Comparison of ENCODE assay signal across 12 cellular contexts in genomic region chr3:8505621-8506020, GRCh38. TPM values are rescaled to one million over a fixed set of nuclear protein-coding genes. Genes with fewer than 3 reads are reported as not detected.
DNase-seq lines count a peak whose midpoint lies in the region; ATAC-seq and TF ChIP-seq lines count a peak whose summit lies in the region.
"Had no signal": no experiment of that assay in that cellular context is flagged by ENCODE, and none has a peak within 500 bp of the region (broad histone marks: within the 10 kb centered on the region; RNA-seq: fewer than 3 reads in every experiment).

No MANE protein-coding gene starts in this region.

- intact Hi-C loops in sciatic nerve (cut with DNase I), result no loop called here

- H3K36me3 ChIP-seq in adipocyte (ENCODE audit: control insufficient read depth, insufficient read depth, low read length, severe bottlenecking), result peaks cover 55% of the 10 kb centered on the region

- H3K9me3 ChIP-seq in adipocyte (ENCODE audit: control insufficient read depth, low read length), result no peaks in the 10 kb centered on the region

- DNase-seq in NCI-H748 (lab: John Stamatoyannopoulos, UW; ENCODE audit: unreplicated experiment) (peak; percentile 20), NCI-H748 treated with DMSO at 0.1 percent for 48 hours (lab: John Stamatoyannopoulos, UW) (no peak), adipocyte (ENCODE audit: low read depth) (no peak), lung microvascular endothelial cell (ENCODE audit: low read depth in 2 of 2) (peak; percentile 44 to 81), type B pancreatic cell (ENCODE audit: extremely low spot score, unreplicated experiment) (no peak), sciatic nerve (ENCODE audit: low spot score) (no peak)
- DNase-seq in activated T-cell treated with anti-CD3 and anti-CD28 coated beads, Interleukin-2, amount 50 U/mL, for 72 hours, result no peak
- DNase-seq: activated CD4-positive, alpha-beta T cell treated with anti-CD3 and anti-CD28 coated beads, Interleukin-2, amount 50 U/mL, for 1 hour; AML-193; NCI-H1694 had no signal

- H3K9ac ChIP-seq in adipocyte (ENCODE audit: low read length), result peak overlapping the region; percentile 93

- H3K27ac Mint-ChIP-seq in type B pancreatic cell, result peak overlapping the region; percentile 21
- H3K27ac Mint-ChIP-seq in activated T-cell treated with anti-CD3 and anti-CD28 coated beads, Interleukin-2, amount 50 U/mL, for 72 hours, result no peak overlapping the region
- H3K27ac Mint-ChIP-seq: activated naive CD4-positive, alpha-beta T cell treated with anti-CD3 and anti-CD28 coated beads, Interleukin-2, amount 50 U/mL, for 72 hours had no signal

- H3K9me3 Mint-ChIP-seq in type B pancreatic cell, result peaks cover 6% of the 10 kb centered on the region
- peaks cover 0 to 2% of the 10 kb centered on the region in 2 donors for H3K9me3 Mint-ChIP-seq in activated T-cell treated with anti-CD3 and anti-CD28 coated beads, Interleukin-2, amount 50 U/mL, for 72 hours
- H3K9me3 Mint-ChIP-seq: activated naive CD4-positive, alpha-beta T cell treated with anti-CD3 and anti-CD28 coated beads, Interleukin-2, amount 50 U/mL, for 72 hours had no signal

- no peaks in the 10 kb centered on the region for H3K27me3 ChIP-seq in adipocyte (replicated peaks; ENCODE audit: control insufficient read depth, insufficient read depth, low read length)

- peaks cover 61% of the 10 kb centered on the region for H3K4me1 Mint-ChIP-seq in type B pancreatic cell (ENCODE audit: unreplicated experiment)
- peaks cover 17% of the 10 kb centered on the region for H3K4me1 Mint-ChIP-seq in activated T-cell treated with anti-CD3 and anti-CD28 coated beads, Interleukin-2, amount 50 U/mL, for 72 hours (ENCODE audit: low read depth)

- peak overlapping the region; percentile 84 for H3K4me3 ChIP-seq in adipocyte (ENCODE audit: low read length)

- H3K36me3 Mint-ChIP-seq in type B pancreatic cell, result peaks cover 13% of the 10 kb centered on the region
- no peaks in the 10 kb centered on the region for H3K36me3 Mint-ChIP-seq in activated T-cell treated with anti-CD3 and anti-CD28 coated beads, Interleukin-2, amount 50 U/mL, for 72 hours (ENCODE audit: insufficient read depth in 2 of 2)

- no peak overlapping the region for H3K4me3 Mint-ChIP-seq in type B pancreatic cell
- H3K4me3 Mint-ChIP-seq in activated T-cell treated with anti-CD3 and anti-CD28 coated beads, Interleukin-2, amount 50 U/mL, for 72 hours, result no peak overlapping the region

- H3K4me1 ChIP-seq in adipocyte (ENCODE audit: control insufficient read depth, insufficient read depth, low read length), result peaks cover 77% of the 10 kb centered on the region

- no peaks in the 10 kb centered on the region for H3K27me3 Mint-ChIP-seq in type B pancreatic cell
- peaks cover 20% of the 10 kb centered on the region for H3K27me3 Mint-ChIP-seq in activated T-cell treated with anti-CD3 and anti-CD28 coated beads, Interleukin-2, amount 50 U/mL, for 72 hours (ENCODE audit: low read depth)

- TF ChIP-seq CTCF in type B pancreatic cell (conservative IDR thresholded peaks at IDR 0.05), result no peak

- ATAC-seq in activated T-cell treated with anti-CD3 and anti-CD28 coated beads, Interleukin-2, amount 50 U/mL, for 72 hours (replicated peaks in 1 of 2), result no peak
- no peak for ATAC-seq in HG02885 (IDR thresholded peaks at IDR 0.05; ENCODE audit: poor library complexity, unreplicated experiment)
- ATAC-seq in sciatic nerve, result no peak
- ATAC-seq: activated naive CD4-positive, alpha-beta T cell treated with anti-CD3 and anti-CD28 coated beads, Interleukin-2, amount 50 U/mL, for 72 hours had no signal

RNA-seq across cellular contexts. Expression of gene LMCD1, which starts 4.0 kb away (rescaled TPM):
- total RNA-seq in lung microvascular endothelial cell (10.7 and 19.8 TPM in 2 replicates), type B pancreatic cell (ENCODE audit: low replicate concordance) (12.8 and 33.1 TPM in 2 replicates), sciatic nerve (68.7 TPM)
- 1 to 10 TPM; 2.2 to 2.9 TPM for total RNA-seq in activated T-cell treated with anti-CD3 and anti-CD28 coated beads, Interleukin-2, amount 50 U/mL, for 72 hours

Comparison
In these comparisons a context has a peak if more than half of its experiments do, and no peak if none do; other contexts are left out.
1. DNase-seq: peak in NCI-H748 (single experiment) and lung microvascular endothelial cell (2 of 2); none in NCI-H748 treated with DMSO at 0.1 percent for 48 hours (single experiment), adipocyte (single experiment), type B pancreatic cell (single experiment), activated T-cell treated with anti-CD3 and anti-CD28 coated beads, Interleukin-2, amount 50 U/mL, for 72 hours (0 of 2) and sciatic nerve (single experiment).